Comparison of ENCODE assay signal across 8 cellular contexts in the genomic region with DNA sequence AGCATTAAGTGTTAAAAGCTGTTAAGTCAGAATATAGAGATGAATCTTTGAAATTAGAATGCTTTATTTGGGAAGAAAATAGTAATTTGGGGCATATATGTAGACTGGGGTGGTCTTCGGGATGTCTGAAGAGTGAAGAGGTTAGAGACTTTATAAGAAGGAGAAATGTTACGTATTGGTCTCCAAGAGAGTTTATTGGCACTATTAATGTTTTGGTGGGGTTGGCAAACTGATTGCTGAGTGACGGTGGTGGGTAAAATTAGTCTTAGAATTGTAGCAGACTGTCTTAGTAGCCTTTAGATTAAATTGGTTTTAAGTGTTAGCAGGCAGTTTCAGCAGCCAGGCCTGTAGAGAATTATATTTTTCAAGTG. TPM values are rescaled to one million over a fixed set of nuclear protein-coding genes. Genes with fewer than 3 reads are reported as not detected.
A peak's percentile ranks its signal among the peaks of the same experiment; 100 is the strongest.
DNase-seq lines count a peak whose midpoint lies in the region; ATAC-seq, FAIRE-seq and TF ChIP-seq lines count a peak whose summit lies in the region.

No MANE protein-coding gene starts in this region.

- H3K27ac Mint-ChIP-seq in stimulated activated naive CD8-positive, alpha-beta T cell treated with anti-CD3 and anti-CD28 coated beads, Interleukin-15, Interleukin-2, amounts not matched to agents 100 ng/mL and 50 ng/mL, for 24 hours = peak overlapping the region; percentile 85

- H3K9me3 ChIP-seq in GM12878 (replicated peaks; ENCODE audit: control insufficient read depth, insufficient read depth, low read length) = no peaks in the 10 kb centered on the region
- H3K9me3 ChIP-seq in mesodermal cell (ENCODE audit: control insufficient read depth, low read length) = no peaks in the 10 kb centered on the region
- H3K9me3 ChIP-seq in vagina = no peaks in the 10 kb centered on the region

- no peak for TF ChIP-seq RAD21 in GM12878 (IDR thresholded peaks at IDR 0.05; ENCODE audit: insufficient read depth, low read depth, low read length)

- in situ Hi-C loops in GM12878 (cut with MboI) = no loop called here

- peaks cover 5% of the 10 kb centered on the region for H3K79me2 ChIP-seq in GM12878 (ENCODE audit: control insufficient read depth, insufficient read depth, low read length)

- H3K4me1 ChIP-seq in GM12878 (ENCODE audit: control insufficient read depth, insufficient read depth, low read length) (no peaks in the 10 kb centered on the region), mesodermal cell (ENCODE audit: control insufficient read depth, insufficient read depth, low read length, poor library complexity, severe bottlenecking) (no peaks in the 10 kb centered on the region), vagina (peaks cover 7% of the 10 kb centered on the region)

- TSS peak; percentile 99 for BruUV-seq in GM12878 (replicated peaks; lab: Mats Ljungman, UMichigan)

- H3K27me3 ChIP-seq in GM12878 (replicated peaks in 1 of 2; ENCODE audit: control insufficient read depth in 2 of 2, insufficient read depth in 2 of 2, low read length in 1 of 2) (no peaks in the 10 kb centered on the region), vagina (no peaks in the 10 kb centered on the region)

- CTCF ChIA-PET in GM12878 (lab: Yijun Ruan, JAX) = no interaction called here
- CTCF ChIA-PET in HEK293T (lab: Yijun Ruan, JAX) = no interaction called here

- peak overlapping the region; percentile 68 for H3K4me2 ChIP-seq in GM12878 (ENCODE audit: control insufficient read depth, insufficient read depth)

- H2AFZ ChIP-seq in GM12878 (ENCODE audit: control insufficient read depth, low read depth, low read length) = peak overlapping the region; percentile 94

- SMC1A ChIA-PET in GM12878 (lab: Charles Lee; ENCODE audit: uncharacterized antibody, unreplicated experiment) = interaction anchor here (0.6 to 0.8 kb wide), 3 partner anchors 32 to 217 kb away, joined by 3 read pairs; no protein-coding TSS in a partner anchor

- H3K27ac ChIP-seq in GM12878 (ENCODE audit: control insufficient read depth, insufficient read depth) (peak overlapping the region; percentile 86), mesodermal cell (ENCODE audit: low read depth, low read length, severe bottlenecking) (no peak overlapping the region), vagina (peak overlapping the region; percentile 51)

- no peak for DNase-seq in stimulated activated naive CD8-positive, alpha-beta T cell treated with anti-CD3 and anti-CD28 coated beads, Interleukin-15, Interleukin-2, amounts not matched to agents 100 U/mL and 50 U/mL, for 24 hours
- DNase-seq in GM12878 (ENCODE audit: low read depth, low spot score) (no peak), vagina (ENCODE audit: extremely low spot score in 2 of 2) (no peak), HEK293T (ENCODE audit: extremely low spot score) (no peak)
- no peak for DNase-seq in stimulated activated CD4-positive, alpha-beta T cell treated with anti-CD3 and anti-CD28 coated beads, Interleukin-4, amount 100 ng/mL, for 24 hours

- ATAC-seq in stimulated activated naive CD8-positive, alpha-beta T cell treated with anti-CD3 and anti-CD28 coated beads, Interleukin-15, Interleukin-2, amounts not matched to agents 100 U/mL and 50 U/mL, for 24 hours = no peak
- ATAC-seq in GM12878 (no peak), HG02840 (IDR thresholded peaks at IDR 0.05; ENCODE audit: low FRiP score, unreplicated experiment) (no peak)

- WGBS in GM12878 (ENCODE audit: insufficient coverage, insufficient replicate concordance, low lambda C conversion rate, missing lambda C conversion rate) = 30% methylated on average over 3 of the region's 3 CpGs
- 73 to 76% methylated on average over 3 of the region's 3 CpGs for WGBS in mesodermal cell (ENCODE audit: insufficient coverage in 2 of 2), 2 experiments

- TF ChIP-seq EP300 in GM12878 (IDR thresholded peaks at IDR 0.05; ENCODE audit: borderline replicate concordance in 1 of 2, control insufficient read depth in 1 of 2, low read depth in 2 of 2, low read length in 2 of 2) = no peak

- intact Hi-C loops in GM12878 (cut with micrococcal nuclease; ENCODE audit: unreplicated experiment) = no loop called here
- intact Hi-C loops in vagina (cut with DNase I) = no loop called here

- H3K36me3 Mint-ChIP-seq in stimulated activated naive CD8-positive, alpha-beta T cell treated with anti-CD3 and anti-CD28 coated beads, Interleukin-15, Interleukin-2, amounts not matched to agents 100 ng/mL and 50 ng/mL, for 24 hours (ENCODE audit: low read depth) = peaks cover 1% of the 10 kb centered on the region

- peaks cover 40% of the 10 kb centered on the region for H3K4me1 Mint-ChIP-seq in stimulated activated naive CD8-positive, alpha-beta T cell treated with anti-CD3 and anti-CD28 coated beads, Interleukin-15, Interleukin-2, amounts not matched to agents 100 ng/mL and 50 ng/mL, for 24 hours (ENCODE audit: low read depth)

- H4K20me1 ChIP-seq in GM12878 (ENCODE audit: control insufficient read depth, insufficient read depth) = no peaks in the 10 kb centered on the region

- H3K4me3 ChIP-seq in GM12878 = peak overlapping the region; percentile 79; the same call in 1 of the 2 replicates
- H3K4me3 ChIP-seq in mesodermal cell (ENCODE audit: extremely low read depth, insufficient read depth, low read length, poor library complexity, severe bottlenecking) = peak overlapping the region; percentile 46
- H3K4me3 ChIP-seq in vagina = peak overlapping the region; percentile 57 to 61

- TF ChIP-seq CTCF in GM12878 (IDR thresholded peaks at IDR 0.05 in 2 of 3, conservative IDR thresholded peaks at IDR 0.05 in 1 of 3; ENCODE audit: control insufficient read depth in 2 of 3, extremely low read depth in 1 of 3, insufficient read depth in 1 of 3, low read depth in 3 of 3, low read length in 3 of 3) (no peak), vagina (IDR thresholded peaks at IDR 0.05) (no peak)

- no peak for FAIRE-seq in GM12878 (lab: Jason Lieb, UNC)

- no peaks in the 10 kb centered on the region for H3K27me3 Mint-ChIP-seq in stimulated activated naive CD8-positive, alpha-beta T cell treated with anti-CD3 and anti-CD28 coated beads, Interleukin-15, Interleukin-2, amounts not matched to agents 100 ng/mL and 50 ng/mL, for 24 hours

- TF ChIP-seq POLR2A in GM12878 (IDR thresholded peaks at IDR 0.05; ENCODE audit: low read depth, low read length) = no peak
- no peak for TF ChIP-seq POLR2A in vagina (IDR thresholded peaks at IDR 0.05)

- RAD21 ChIA-PET in GM12878 (lab: Charles Lee; ENCODE audit: unreplicated experiment) = no interaction called here

- no peaks in the 10 kb centered on the region for H3K9me3 Mint-ChIP-seq in stimulated activated naive CD8-positive, alpha-beta T cell treated with anti-CD3 and anti-CD28 coated beads, Interleukin-15, Interleukin-2, amounts not matched to agents 100 ng/mL and 50 ng/mL, for 24 hours

- H3K4me3 Mint-ChIP-seq in stimulated activated naive CD8-positive, alpha-beta T cell treated with anti-CD3 and anti-CD28 coated beads, Interleukin-15, Interleukin-2, amounts not matched to agents 100 ng/mL and 50 ng/mL, for 24 hours = peak overlapping the region; percentile 98

- peak overlapping the region; percentile 90 for H3K9ac ChIP-seq in GM12878 (ENCODE audit: control insufficient read depth, insufficient read depth, low read length)

- H3K36me3 ChIP-seq in GM12878 (ENCODE audit: control insufficient read depth in 2 of 2, insufficient read depth in 2 of 2, low read length in 1 of 2) = no peaks in the 10 kb centered on the region
- no peaks in the 10 kb centered on the region for H3K36me3 ChIP-seq in mesodermal cell (ENCODE audit: control insufficient read depth, insufficient read depth, low read length)
- no peaks in the 10 kb centered on the region for H3K36me3 ChIP-seq in vagina

- POLR2A ChIA-PET in GM12878 (lab: Charles Lee) = interaction anchor here (1.8 kb wide), 1 partner anchor 38 kb away, joined by 3 read pairs; no protein-coding TSS in a partner anchor
- POLR2A ChIA-PET in HEK293T (lab: Yijun Ruan, JAX) = no interaction called here

TF ChIP-seq in GM12878, 131 proteins besides CTCF, POLR2A, EP300 and RAD21:
- no peak for TF ChIP-seq SIX5 (IDR thresholded peaks at IDR 0.05; ENCODE audit: low read depth, low read length, severe bottlenecking)
- TF ChIP-seq BACH1 (IDR thresholded peaks at IDR 0.05; ENCODE audit: borderline replicate concordance) = 0 out of 2 replicates have a peak, but pooled peaks have one; percentile 14
- no peak for TF ChIP-seq TARDBP (IDR thresholded peaks at IDR 0.05; ENCODE audit: borderline replicate concordance)
- TF ChIP-seq PAX8 (IDR thresholded peaks at IDR 0.05) = 0 out of 2 replicates have a peak, but pooled peaks have one; percentile 31
- no peak for TF ChIP-seq FOXK2 (IDR thresholded peaks at IDR 0.05)
- TF ChIP-seq TBL1XR1 (IDR thresholded peaks at IDR 0.05; ENCODE audit: low read depth, low read length) = 0 out of 2 replicates have a peak, but pooled peaks have one; percentile 1

TF ChIP-seq in HEK293T, 16 proteins besides CTCF, POLR2A, EP300 and RAD21 (continues in another document):
- no peak for TF ChIP-seq SUZ12 (IDR thresholded peaks at IDR 0.05)
- TF ChIP-seq SP1 (IDR thresholded peaks at IDR 0.05) = no peak
- TF ChIP-seq ELF4 (IDR thresholded peaks at IDR 0.05) = no peak
- no peak for TF ChIP-seq ZNF384 (IDR thresholded peaks at IDR 0.05)
- no peak for TF ChIP-seq LEF1 (IDR thresholded peaks at IDR 0.05; ENCODE audit: borderline replicate concordance)
- no peak for TF ChIP-seq ARNT (IDR thresholded peaks at IDR 0.05)
- no peak for TF ChIP-seq NFRKB (IDR thresholded peaks at IDR 0.05)
- TF ChIP-seq FOXK2 (IDR thresholded peaks at IDR 0.05) = no peak
- TF ChIP-seq FOXM1 (IDR thresholded peaks at IDR 0.05; ENCODE audit: borderline replicate concordance) = no peak

RNA-seq across cellular contexts. Expression of gene ATP23, which starts 4.9 kb away (rescaled TPM):
- 4.7 and 5.1 TPM in 2 replicates for total RNA-seq in GM12878 (2013; cell fraction: nucleolus; rRNA removed)
- total RNA-seq in GM12878 (2014; rRNA removed) (20.3 and 24.3 TPM in 2 replicates), GM12878 (2014; rRNA removed; fragmentation: Illumina TruSeq; extraction: Trizol) (11.6 and 12.0 TPM in 2 replicates), GM12878 (2021) (8.7 and 9.6 TPM in 2 replicates), vagina (31.9 TPM)
- polyA plus RNA-seq in GM12878 (2011; ENCODE audit: low read depth) = 6.3 TPM
- polyA plus RNA-seq in GM12878 (2011; rRNA removed) (28.1 and 34.9 TPM in 2 replicates), GM12878 (2014; fragmentation: Illumina TruSeq; extraction: Trizol) (12.8 and 15.5 TPM in 2 replicates), GM12878 (2014; fragmentation: Nextera tagmentation; extraction: Ambion mirVana) (1 to 10 TPM; 1.6 to 7.7 TPM), GM12878 (2014; rRNA removed) (17.8 and 20.5 TPM in 2 replicates), GM12878 (2016; fragmentation: Nextera tagmentation; extraction: Ambion mirVana) (10 to 100 TPM; 17.5 to 18.8 TPM)
- polyA plus RNA-seq in GM12878 (2011; cell fraction: cytosol; rRNA removed) = 20.5 and 20.8 TPM in 2 replicates
- 8.0 and 8.9 TPM in 2 replicates for polyA plus RNA-seq in GM12878 (2011; cell fraction: nucleus; rRNA removed)
- 8.8 and 13.4 TPM in 2 replicates for polyA plus RNA-seq in GM12878 (2012)
- 7.7 and 13.5 TPM in 2 replicates for polyA minus RNA-seq in GM12878 (2011; rRNA and poly(A)+ RNA removed)
- polyA minus RNA-seq in GM12878 (2011; cell fraction: cytosol; rRNA and poly(A)+ RNA removed) = 2.9 and 3.3 TPM in 2 replicates
- polyA minus RNA-seq in GM12878 (2011; cell fraction: nucleus; rRNA and poly(A)+ RNA removed) = 3.9 and 5.7 TPM in 2 replicates
- 9.5 TPM for polyA plus RNA-seq in mesodermal cell (2013, experiment 1 of 2)
- 7.6 TPM for polyA plus RNA-seq in mesodermal cell (2013, experiment 2 of 2)
